In the genomic region with DNA sequence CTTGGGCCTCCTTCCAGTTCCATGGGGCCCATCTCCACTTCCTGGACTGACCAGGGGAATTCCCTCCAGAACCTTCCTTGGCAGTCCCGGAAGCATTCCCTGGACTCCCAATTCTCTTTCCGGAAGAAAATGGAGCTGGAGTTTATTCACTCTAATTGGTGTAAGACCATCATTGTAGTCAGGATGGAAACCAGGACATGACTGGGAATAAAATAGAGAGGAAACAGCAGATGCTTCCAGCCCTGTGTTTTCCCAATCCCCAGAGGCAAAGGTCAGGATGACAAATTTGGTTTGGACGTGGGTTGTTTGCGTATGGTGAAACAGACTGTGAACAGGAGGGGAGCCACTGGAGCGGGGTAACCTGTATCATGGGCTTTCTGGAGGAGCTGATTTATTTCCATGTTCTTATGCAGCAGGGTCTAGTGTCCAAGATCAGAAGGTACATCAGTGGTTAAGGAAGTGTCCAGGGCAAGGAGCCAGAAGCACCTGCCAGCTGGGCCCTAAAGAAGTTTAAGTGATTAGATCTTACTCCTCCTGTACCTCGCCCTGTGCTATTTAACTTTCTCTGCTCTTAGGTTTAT, we compare ENCODE assay signal across 1 cellular context.
TF ChIP-seq lines count a peak whose summit lies in the region.

No MANE protein-coding gene starts in this region.

TF ChIP-seq in HepG2, 621 proteins besides CTCF, POLR2A, EP300 and RAD21 (continued from another document and continues in another):
- TF ChIP-seq, protein P1, sequence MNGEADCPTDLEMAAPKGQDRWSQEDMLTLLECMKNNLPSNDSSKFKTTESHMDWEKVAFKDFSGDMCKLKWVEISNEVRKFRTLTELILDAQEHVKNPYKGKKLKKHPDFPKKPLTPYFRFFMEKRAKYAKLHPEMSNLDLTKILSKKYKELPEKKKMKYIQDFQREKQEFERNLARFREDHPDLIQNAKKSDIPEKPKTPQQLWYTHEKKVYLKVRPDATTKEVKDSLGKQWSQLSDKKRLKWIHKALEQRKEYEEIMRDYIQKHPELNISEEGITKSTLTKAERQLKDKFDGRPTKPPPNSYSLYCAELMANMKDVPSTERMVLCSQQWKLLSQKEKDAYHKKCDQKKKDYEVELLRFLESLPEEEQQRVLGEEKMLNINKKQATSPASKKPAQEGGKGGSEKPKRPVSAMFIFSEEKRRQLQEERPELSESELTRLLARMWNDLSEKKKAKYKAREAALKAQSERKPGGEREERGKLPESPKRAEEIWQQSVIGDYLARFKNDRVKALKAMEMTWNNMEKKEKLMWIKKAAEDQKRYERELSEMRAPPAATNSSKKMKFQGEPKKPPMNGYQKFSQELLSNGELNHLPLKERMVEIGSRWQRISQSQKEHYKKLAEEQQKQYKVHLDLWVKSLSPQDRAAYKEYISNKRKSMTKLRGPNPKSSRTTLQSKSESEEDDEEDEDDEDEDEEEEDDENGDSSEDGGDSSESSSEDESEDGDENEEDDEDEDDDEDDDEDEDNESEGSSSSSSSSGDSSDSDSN (CRISPR knock-in tag; IDR thresholded peaks at IDR 0.05): no peak
- TF ChIP-seq JUN (CRISPR knock-in tag; IDR thresholded peaks at IDR 0.05) (no peak), KDM2A (CRISPR knock-in tag; IDR thresholded peaks at IDR 0.05; ENCODE audit: borderline replicate concordance, low read depth) (peak; percentile 28; the same call in 1 of the 2 replicates), ZNF672 (CRISPR knock-in tag; IDR thresholded peaks at IDR 0.05) (no peak), NFE2L2 (IDR thresholded peaks at IDR 0.05; ENCODE audit: low read length) (no peak), POLR2AphosphoS2 (IDR thresholded peaks at IDR 0.05; ENCODE audit: low read depth, low read length) (no peak), ZNF292 (CRISPR knock-in tag; IDR thresholded peaks at IDR 0.05; ENCODE audit: borderline replicate concordance, low read depth) (peak; percentile 53; the same call in 1 of the 2 replicates), SETDB1 (CRISPR knock-in tag; IDR thresholded peaks at IDR 0.05; ENCODE audit: borderline replicate concordance) (no peak), FOXK1 (CRISPR knock-in tag; IDR thresholded peaks at IDR 0.05; ENCODE audit: borderline replicate concordance, low read depth) (no peak), ZNF331 (CRISPR knock-in tag; IDR thresholded peaks at IDR 0.05) (peak; percentile 69), PPARG (CRISPR knock-in tag; conservative IDR thresholded peaks at IDR 0.05) (peak; percentile 53; the same call in 1 of the 2 replicates), STAG1 (CRISPR knock-in tag; IDR thresholded peaks at IDR 0.05) (no peak), ZNF468 (CRISPR knock-in tag; IDR thresholded peaks at IDR 0.05) (no peak), ZFY (CRISPR knock-in tag; IDR thresholded peaks at IDR 0.05) (peak; percentile 68), ZIK1 (CRISPR knock-in tag; IDR thresholded peaks at IDR 0.05; ENCODE audit: borderline replicate concordance, low read depth) (no peak), ISX (CRISPR knock-in tag; conservative IDR thresholded peaks at IDR 0.05) (no peak), NFYB (CRISPR knock-in tag; IDR thresholded peaks at IDR 0.05) (no peak), ZBTB7B (CRISPR knock-in tag; IDR thresholded peaks at IDR 0.05) (0 out of 2 replicates have a peak, but pooled peaks have one; percentile 53), XBP1 (CRISPR knock-in tag; IDR thresholded peaks at IDR 0.05) (no peak), ARHGAP35 (CRISPR knock-in tag; IDR thresholded peaks at IDR 0.05; ENCODE audit: borderline replicate concordance) (no peak), ZNF451 (CRISPR knock-in tag; IDR thresholded peaks at IDR 0.05) (no peak), TBX3 (IDR thresholded peaks at IDR 0.05; ENCODE audit: borderline replicate concordance) (no peak), ZBTB1 (CRISPR knock-in tag; IDR thresholded peaks at IDR 0.05; ENCODE audit: borderline replicate concordance) (no peak), HNRNPLL (IDR thresholded peaks at IDR 0.05; ENCODE audit: low read depth, low read length, poor library complexity, severe bottlenecking) (no peak), ZNF652 (CRISPR knock-in tag; IDR thresholded peaks at IDR 0.05; ENCODE audit: borderline replicate concordance, low read depth) (no peak), KAT7 (CRISPR knock-in tag; IDR thresholded peaks at IDR 0.05; ENCODE audit: borderline replicate concordance) (no peak), MAFF (IDR thresholded peaks at IDR 0.05; ENCODE audit: low read depth, low read length) (no peak), ZNF772 (CRISPR knock-in tag; IDR thresholded peaks at IDR 0.05) (peak; percentile 54; the same call in 1 of the 2 replicates), NR2C2 (CRISPR knock-in tag; IDR thresholded peaks at IDR 0.05; ENCODE audit: borderline replicate concordance) (peak; percentile 98), ATF1 (CRISPR knock-in tag; IDR thresholded peaks at IDR 0.05) (peak; percentile 54), ETV6 (CRISPR knock-in tag; conservative IDR thresholded peaks at IDR 0.05) (no peak; the same call in 1 of the 2 replicates), HDAC2 (CRISPR knock-in tag; IDR thresholded peaks at IDR 0.05) (no peak; the same call in none of the 2 replicates), ZNF335 (CRISPR knock-in tag; IDR thresholded peaks at IDR 0.05) (peak; percentile 61; the same call in 1 of the 2 replicates), SYNCRIP (IDR thresholded peaks at IDR 0.05; ENCODE audit: insufficient read depth, low read depth, low read length) (no peak), CBX1 (IDR thresholded peaks at IDR 0.05; ENCODE audit: low read depth) (no peak), BHLHE40 (IDR thresholded peaks at IDR 0.05; ENCODE audit: low read length) (no peak)
- TF ChIP-seq, protein P2, sequence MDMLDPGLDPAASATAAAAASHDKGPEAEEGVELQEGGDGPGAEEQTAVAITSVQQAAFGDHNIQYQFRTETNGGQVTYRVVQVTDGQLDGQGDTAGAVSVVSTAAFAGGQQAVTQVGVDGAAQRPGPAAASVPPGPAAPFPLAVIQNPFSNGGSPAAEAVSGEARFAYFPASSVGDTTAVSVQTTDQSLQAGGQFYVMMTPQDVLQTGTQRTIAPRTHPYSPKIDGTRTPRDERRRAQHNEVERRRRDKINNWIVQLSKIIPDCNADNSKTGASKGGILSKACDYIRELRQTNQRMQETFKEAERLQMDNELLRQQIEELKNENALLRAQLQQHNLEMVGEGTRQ (IDR thresholded peaks at IDR 0.05; ENCODE audit: low read depth, low read length): no peak
- TF ChIP-seq, protein P2 (CRISPR knock-in tag; IDR thresholded peaks at IDR 0.05; ENCODE audit: borderline replicate concordance): no peak
- TF ChIP-seq, protein P3, sequence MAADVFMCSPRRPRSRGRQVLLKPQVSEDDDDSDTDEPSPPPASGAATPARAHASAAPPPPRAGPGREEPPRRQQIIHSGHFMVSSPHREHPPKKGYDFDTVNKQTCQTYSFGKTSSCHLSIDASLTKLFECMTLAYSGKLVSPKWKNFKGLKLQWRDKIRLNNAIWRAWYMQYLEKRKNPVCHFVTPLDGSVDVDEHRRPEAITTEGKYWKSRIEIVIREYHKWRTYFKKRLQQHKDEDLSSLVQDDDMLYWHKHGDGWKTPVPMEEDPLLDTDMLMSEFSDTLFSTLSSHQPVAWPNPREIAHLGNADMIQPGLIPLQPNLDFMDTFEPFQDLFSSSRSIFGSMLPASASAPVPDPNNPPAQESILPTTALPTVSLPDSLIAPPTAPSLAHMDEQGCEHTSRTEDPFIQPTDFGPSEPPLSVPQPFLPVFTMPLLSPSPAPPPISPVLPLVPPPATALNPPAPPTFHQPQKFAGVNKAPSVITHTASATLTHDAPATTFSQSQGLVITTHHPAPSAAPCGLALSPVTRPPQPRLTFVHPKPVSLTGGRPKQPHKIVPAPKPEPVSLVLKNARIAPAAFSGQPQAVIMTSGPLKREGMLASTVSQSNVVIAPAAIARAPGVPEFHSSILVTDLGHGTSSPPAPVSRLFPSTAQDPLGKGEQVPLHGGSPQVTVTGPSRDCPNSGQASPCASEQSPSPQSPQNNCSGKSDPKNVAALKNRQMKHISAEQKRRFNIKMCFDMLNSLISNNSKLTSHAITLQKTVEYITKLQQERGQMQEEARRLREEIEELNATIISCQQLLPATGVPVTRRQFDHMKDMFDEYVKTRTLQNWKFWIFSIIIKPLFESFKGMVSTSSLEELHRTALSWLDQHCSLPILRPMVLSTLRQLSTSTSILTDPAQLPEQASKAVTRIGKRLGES (CRISPR knock-in tag; IDR thresholded peaks at IDR 0.05; ENCODE audit: borderline replicate concordance): no peak
- TF ChIP-seq, protein P4, sequence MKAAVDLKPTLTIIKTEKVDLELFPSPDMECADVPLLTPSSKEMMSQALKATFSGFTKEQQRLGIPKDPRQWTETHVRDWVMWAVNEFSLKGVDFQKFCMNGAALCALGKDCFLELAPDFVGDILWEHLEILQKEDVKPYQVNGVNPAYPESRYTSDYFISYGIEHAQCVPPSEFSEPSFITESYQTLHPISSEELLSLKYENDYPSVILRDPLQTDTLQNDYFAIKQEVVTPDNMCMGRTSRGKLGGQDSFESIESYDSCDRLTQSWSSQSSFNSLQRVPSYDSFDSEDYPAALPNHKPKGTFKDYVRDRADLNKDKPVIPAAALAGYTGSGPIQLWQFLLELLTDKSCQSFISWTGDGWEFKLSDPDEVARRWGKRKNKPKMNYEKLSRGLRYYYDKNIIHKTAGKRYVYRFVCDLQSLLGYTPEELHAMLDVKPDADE (CRISPR knock-in tag; IDR thresholded peaks at IDR 0.05): no peak
- TF ChIP-seq, protein P5, sequence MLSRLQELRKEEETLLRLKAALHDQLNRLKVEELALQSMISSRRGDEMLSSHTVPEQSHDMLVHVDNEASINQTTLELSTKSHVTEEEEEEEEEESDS (CRISPR knock-in tag; IDR thresholded peaks at IDR 0.05; ENCODE audit: borderline replicate concordance): no peak
- TF ChIP-seq, protein P6, sequence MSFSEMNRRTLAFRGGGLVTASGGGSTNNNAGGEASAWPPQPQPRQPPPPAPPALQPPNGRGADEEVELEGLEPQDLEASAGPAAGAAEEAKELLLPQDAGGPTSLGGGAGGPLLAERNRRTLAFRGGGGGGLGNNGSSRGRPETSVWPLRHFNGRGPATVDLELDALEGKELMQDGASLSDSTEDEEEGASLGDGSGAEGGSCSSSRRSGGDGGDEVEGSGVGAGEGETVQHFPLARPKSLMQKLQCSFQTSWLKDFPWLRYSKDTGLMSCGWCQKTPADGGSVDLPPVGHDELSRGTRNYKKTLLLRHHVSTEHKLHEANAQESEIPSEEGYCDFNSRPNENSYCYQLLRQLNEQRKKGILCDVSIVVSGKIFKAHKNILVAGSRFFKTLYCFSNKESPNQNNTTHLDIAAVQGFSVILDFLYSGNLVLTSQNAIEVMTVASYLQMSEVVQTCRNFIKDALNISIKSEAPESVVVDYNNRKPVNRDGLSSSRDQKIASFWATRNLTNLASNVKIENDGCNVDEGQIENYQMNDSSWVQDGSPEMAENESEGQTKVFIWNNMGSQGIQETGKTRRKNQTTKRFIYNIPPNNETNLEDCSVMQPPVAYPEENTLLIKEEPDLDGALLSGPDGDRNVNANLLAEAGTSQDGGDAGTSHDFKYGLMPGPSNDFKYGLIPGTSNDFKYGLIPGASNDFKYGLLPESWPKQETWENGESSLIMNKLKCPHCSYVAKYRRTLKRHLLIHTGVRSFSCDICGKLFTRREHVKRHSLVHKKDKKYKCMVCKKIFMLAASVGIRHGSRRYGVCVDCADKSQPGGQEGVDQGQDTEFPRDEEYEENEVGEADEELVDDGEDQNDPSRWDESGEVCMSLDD (CRISPR knock-in tag; IDR thresholded peaks at IDR 0.05; ENCODE audit: borderline replicate concordance): no peak
- TF ChIP-seq, protein P7, sequence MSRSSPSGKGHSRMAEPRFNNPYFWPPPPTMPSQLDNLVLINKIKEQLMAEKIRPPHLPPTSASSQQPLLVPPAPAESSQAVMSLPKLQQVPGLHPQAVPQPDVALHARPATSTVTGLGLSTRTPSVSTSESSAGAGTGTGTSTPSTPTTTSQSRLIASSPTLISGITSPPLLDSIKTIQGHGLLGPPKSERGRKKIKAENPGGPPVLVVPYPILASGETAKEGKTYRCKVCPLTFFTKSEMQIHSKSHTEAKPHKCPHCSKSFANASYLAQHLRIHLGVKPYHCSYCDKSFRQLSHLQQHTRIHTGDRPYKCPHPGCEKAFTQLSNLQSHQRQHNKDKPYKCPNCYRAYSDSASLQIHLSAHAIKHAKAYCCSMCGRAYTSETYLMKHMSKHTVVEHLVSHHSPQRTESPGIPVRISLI (CRISPR knock-in tag; IDR thresholded peaks at IDR 0.05; ENCODE audit: borderline replicate concordance): no peak
- TF ChIP-seq, protein P8, sequence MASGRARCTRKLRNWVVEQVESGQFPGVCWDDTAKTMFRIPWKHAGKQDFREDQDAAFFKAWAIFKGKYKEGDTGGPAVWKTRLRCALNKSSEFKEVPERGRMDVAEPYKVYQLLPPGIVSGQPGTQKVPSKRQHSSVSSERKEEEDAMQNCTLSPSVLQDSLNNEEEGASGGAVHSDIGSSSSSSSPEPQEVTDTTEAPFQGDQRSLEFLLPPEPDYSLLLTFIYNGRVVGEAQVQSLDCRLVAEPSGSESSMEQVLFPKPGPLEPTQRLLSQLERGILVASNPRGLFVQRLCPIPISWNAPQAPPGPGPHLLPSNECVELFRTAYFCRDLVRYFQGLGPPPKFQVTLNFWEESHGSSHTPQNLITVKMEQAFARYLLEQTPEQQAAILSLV (CRISPR knock-in tag; IDR thresholded peaks at IDR 0.05; ENCODE audit: borderline replicate concordance): no peak
- TF ChIP-seq, protein P9, sequence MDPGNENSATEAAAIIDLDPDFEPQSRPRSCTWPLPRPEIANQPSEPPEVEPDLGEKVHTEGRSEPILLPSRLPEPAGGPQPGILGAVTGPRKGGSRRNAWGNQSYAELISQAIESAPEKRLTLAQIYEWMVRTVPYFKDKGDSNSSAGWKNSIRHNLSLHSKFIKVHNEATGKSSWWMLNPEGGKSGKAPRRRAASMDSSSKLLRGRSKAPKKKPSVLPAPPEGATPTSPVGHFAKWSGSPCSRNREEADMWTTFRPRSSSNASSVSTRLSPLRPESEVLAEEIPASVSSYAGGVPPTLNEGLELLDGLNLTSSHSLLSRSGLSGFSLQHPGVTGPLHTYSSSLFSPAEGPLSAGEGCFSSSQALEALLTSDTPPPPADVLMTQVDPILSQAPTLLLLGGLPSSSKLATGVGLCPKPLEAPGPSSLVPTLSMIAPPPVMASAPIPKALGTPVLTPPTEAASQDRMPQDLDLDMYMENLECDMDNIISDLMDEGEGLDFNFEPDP (CRISPR knock-in tag; conservative IDR thresholded peaks at IDR 0.05): 0 out of 2 replicates have a peak, but pooled peaks have one; percentile 73
- TF ChIP-seq, protein P10, sequence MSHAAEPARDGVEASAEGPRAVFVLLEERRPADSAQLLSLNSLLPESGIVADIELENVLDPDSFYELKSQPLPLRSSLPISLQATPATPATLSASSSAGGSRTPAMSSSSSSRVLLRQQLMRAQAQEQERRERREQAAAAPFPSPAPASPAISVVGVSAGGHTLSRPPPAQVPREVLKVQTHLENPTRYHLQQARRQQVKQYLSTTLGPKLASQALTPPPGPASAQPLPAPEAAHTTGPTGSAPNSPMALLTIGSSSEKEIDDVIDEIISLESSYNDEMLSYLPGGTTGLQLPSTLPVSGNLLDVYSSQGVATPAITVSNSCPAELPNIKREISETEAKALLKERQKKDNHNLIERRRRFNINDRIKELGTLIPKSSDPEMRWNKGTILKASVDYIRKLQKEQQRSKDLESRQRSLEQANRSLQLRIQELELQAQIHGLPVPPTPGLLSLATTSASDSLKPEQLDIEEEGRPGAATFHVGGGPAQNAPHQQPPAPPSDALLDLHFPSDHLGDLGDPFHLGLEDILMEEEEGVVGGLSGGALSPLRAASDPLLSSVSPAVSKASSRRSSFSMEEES (CRISPR knock-in tag; IDR thresholded peaks at IDR 0.05): no peak
